10 cellular contexts compared by ENCODE assay signal in the genomic region with DNA sequence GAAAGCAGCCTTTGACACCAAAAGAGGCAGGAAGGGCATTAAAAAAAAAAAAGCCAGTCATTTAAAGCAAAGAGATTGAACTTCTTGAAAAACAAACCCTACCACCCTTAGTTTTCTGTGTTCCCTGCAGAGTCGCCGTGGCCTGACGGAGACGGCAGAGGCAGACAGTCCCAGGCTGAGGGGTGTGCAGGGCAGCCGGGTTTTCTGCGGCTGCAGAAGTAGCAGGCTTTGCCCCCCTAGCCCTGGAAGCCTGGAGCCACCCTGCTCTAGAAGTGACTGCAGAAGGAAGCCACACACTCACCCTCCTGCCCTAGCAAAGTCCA. TPM values are rescaled to one million over a fixed set of nuclear protein-coding genes. Genes with fewer than 3 reads are reported as not detected.
DNase-seq lines count a peak whose midpoint lies in the region; ATAC-seq, FAIRE-seq and TF ChIP-seq lines count a peak whose summit lies in the region.
"Had no signal": no experiment of that assay in that cellular context is flagged by ENCODE, and none has a peak within 500 bp of the region (broad histone marks: within the 10 kb centered on the region; RNA-seq: fewer than 3 reads in every experiment).

No MANE protein-coding gene starts in this region.

- H3K9me3 Mint-ChIP-seq in activated naive CD4-positive, alpha-beta T cell treated with anti-CD3 and anti-CD28 coated beads, Interleukin-2, amount 50 U/mL, for 72 hours: no peaks in the 10 kb centered on the region
- peaks cover 0 to 4% (median 0%) of the 10 kb centered on the region in 7 donors for H3K9me3 Mint-ChIP-seq in naive B cell

- peak overlapping the region; percentile 86 to 100 (median 98) for H3K4me2 ChIP-seq in BLaER1 treated with 17β-estradiol and CSF1 and Interleukin-3, amounts not matched to agents 10 nM and 100 nM

- FAIRE-seq in H54 (lab: Jason Lieb, UNC): no peak

- peak overlapping the region; percentile 85 to 96 (median 90); a peak in 21 of 22 replicates for H3K9ac ChIP-seq in BLaER1 treated with 17β-estradiol and CSF1 and Interleukin-3, amounts not matched to agents 10 nM and 100 nM

- H3K4me3 Mint-ChIP-seq in naive B cell: peak overlapping the region; percentile 73 to 99 (median 96)

- peaks cover 36 to 60% (median 50%) of the 10 kb centered on the region in 11 experiments for H3K36me3 ChIP-seq in BLaER1 treated with 17β-estradiol and CSF1 and Interleukin-3, amounts not matched to agents 10 nM and 100 nM
- H3K36me3 ChIP-seq: adrenal gland had no signal

- peak overlapping the region; percentile 74 to 98 for H3K27ac Mint-ChIP-seq in activated naive CD4-positive, alpha-beta T cell treated with anti-CD3 and anti-CD28 coated beads, Interleukin-2, amount 50 U/mL, for 72 hours
- H3K27ac Mint-ChIP-seq in naive B cell: peak overlapping the region in 5 of 6 donors; percentile 65 to 98 (median 88)

- no peak for TF ChIP-seq CTCF in GM12865 (IDR thresholded peaks at IDR 0.05; ENCODE audit: insufficient read depth, low read depth, low read length, missing control alignments)

- peaks cover 55 to 70% (median 67%) of the 10 kb centered on the region in 11 experiments for H4K20me1 ChIP-seq in BLaER1 treated with 17β-estradiol and CSF1 and Interleukin-3, amounts not matched to agents 10 nM and 100 nM

- H3K27me3 ChIP-seq in BLaER1 treated with 17β-estradiol and CSF1 and Interleukin-3, amounts not matched to agents 10 nM and 100 nM: no peaks in the 10 kb centered on the region
- H3K27me3 ChIP-seq: adrenal gland had no signal

- H3K27ac ChIP-seq in BLaER1 treated with 17β-estradiol and CSF1 and Interleukin-3, amounts not matched to agents 10 nM and 100 nM: peak overlapping the region; percentile 12 to 99 (median 93); a peak in 17 of 22 replicates

- peaks cover 47 to 75% (median 73%) of the 10 kb centered on the region in 3 donors for H3K4me1 Mint-ChIP-seq in naive B cell

- peaks cover 23 to 30% of the 10 kb centered on the region in 2 donors for H3K36me3 Mint-ChIP-seq in activated naive CD4-positive, alpha-beta T cell treated with anti-CD3 and anti-CD28 coated beads, Interleukin-2, amount 50 U/mL, for 72 hours
- H3K36me3 Mint-ChIP-seq in naive B cell: peaks cover 0 to 9% of the 10 kb centered on the region in 2 donors

- no peak for ATAC-seq in activated naive CD4-positive, alpha-beta T cell treated with anti-CD3 and anti-CD28 coated beads, Interleukin-2, amount 50 U/mL, for 72 hours
- no peak for ATAC-seq in naive B cell (ENCODE audit: low read depth in 2 of 2)

- no peak for DNase-seq in GM12865 (ENCODE audit: low read depth)
- DNase-seq in activated naive CD4-positive, alpha-beta T cell treated with anti-CD3 and anti-CD28 coated beads, Interleukin-2, amount 50 U/mL, for 72 hours (ENCODE audit: low spot score in 2 of 2): no peak
- no peak for DNase-seq in naive B cell
- no peak for DNase-seq in NCI-H524 treated with DMSO at 0.1 percent for 48 hours (lab: John Stamatoyannopoulos, UW)
- no peak for DNase-seq in H54 (ENCODE audit: insufficient read length, low spot score)
- DNase-seq in medulla oblongata (ENCODE audit: extremely low spot score): no peak
- DNase-seq in AG08395 (ENCODE audit: low spot score): no peak

- no peaks in the 10 kb centered on the region for H3K27me3 Mint-ChIP-seq in naive B cell

- H3K9me3 ChIP-seq in BLaER1 treated with 17β-estradiol and CSF1 and Interleukin-3, amounts not matched to agents 10 nM and 100 nM (replicated peaks in 1 of 11): peaks cover 0 to 14% (median 0%) of the 10 kb centered on the region in 11 experiments; a peak in 9 of 22 replicates
- H3K9me3 ChIP-seq: adrenal gland had no signal

- TF ChIP-seq POLR2A in H54 (IDR thresholded peaks at IDR 0.05; ENCODE audit: low read depth, low read length): no peak

- peaks cover 57 to 74% (median 69%) of the 10 kb centered on the region in 10 experiments for H3K4me1 ChIP-seq in BLaER1 treated with 17β-estradiol and CSF1 and Interleukin-3, amounts not matched to agents 10 nM and 100 nM
- H3K4me1 ChIP-seq: adrenal gland had no signal

- H3K4me3 ChIP-seq in BLaER1 treated with 17β-estradiol and CSF1 and Interleukin-3, amounts not matched to agents 10 nM and 100 nM: peak overlapping the region; percentile 74 to 98 (median 88)
- peak overlapping the region; percentile 95 for H3K4me3 ChIP-seq in GM12865 (ENCODE audit: low read depth, low read length)

RNA-seq across cellular contexts. Expression of a gene that starts 2.8 kb away (rescaled TPM):
- 10 to 100 TPM; 70.7 to 71.1 TPM for total RNA-seq in activated naive CD4-positive, alpha-beta T cell treated with anti-CD3 and anti-CD28 coated beads, Interleukin-2, amount 50 U/mL, for 72 hours
- 100 to 1,000 TPM in 4 of 6 donors, 10 to 100 TPM in 2; 56.8 to 230 (median 102) TPM for polyA plus RNA-seq in naive B cell (ENCODE audit: low read depth in 6 of 6)

RNA-seq across cellular contexts. Expression of a gene that starts 30.4 kb away (rescaled TPM):
- total RNA-seq in activated naive CD4-positive, alpha-beta T cell treated with anti-CD3 and anti-CD28 coated beads, Interleukin-2, amount 50 U/mL, for 72 hours: not detected
- polyA plus RNA-seq in naive B cell (ENCODE audit: low read depth in 6 of 6): not detected
- total RNA-seq: adrenal gland, right cardiac atrium had no signal
- polyA plus RNA-seq: adrenal gland, right cardiac atrium had no signal

RNA-seq across cellular contexts. Expression of a gene that starts 49.9 kb away (rescaled TPM):
- total RNA-seq in activated naive CD4-positive, alpha-beta T cell treated with anti-CD3 and anti-CD28 coated beads, Interleukin-2, amount 50 U/mL, for 72 hours: under 1 TPM in 1 of 2 donors, not detected in 1; 0.23 TPM
- polyA plus RNA-seq in naive B cell (ENCODE audit: low read depth in 6 of 6): under 1 TPM in 1 of 6 donors, not detected in 5; 0.74 TPM
